17 cellular contexts compared by ENCODE assay signal in the genomic region with DNA sequence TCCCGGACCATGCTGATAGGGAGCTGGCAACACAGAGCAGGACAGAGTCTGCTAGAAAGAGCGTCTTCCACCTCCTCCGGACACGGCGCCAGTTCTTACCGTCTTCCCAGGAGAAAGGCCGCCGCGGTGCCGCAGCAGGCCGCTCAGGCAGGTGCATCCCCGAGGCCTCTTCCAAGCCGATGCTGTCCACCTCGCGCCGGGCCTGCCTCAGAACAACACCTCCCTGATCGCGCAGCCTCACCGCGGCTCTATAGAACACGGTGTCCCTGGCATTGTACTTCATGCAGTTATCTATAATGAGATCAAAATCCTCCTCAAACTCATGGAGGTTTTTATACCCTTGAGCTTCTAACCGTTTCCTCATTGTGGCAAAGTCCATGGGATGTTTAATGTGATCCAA. TPM values are rescaled to one million over a fixed set of nuclear protein-coding genes. Genes with fewer than 3 reads are reported as not detected.
A peak's percentile ranks its signal among the peaks of the same experiment; 100 is the strongest.
DNase-seq lines count a peak whose midpoint lies in the region; ATAC-seq and TF ChIP-seq lines count a peak whose summit lies in the region.
"Had no signal": no experiment of that assay in that cellular context is flagged by ENCODE, and none has a peak within 500 bp of the region (broad histone marks: within the 10 kb centered on the region; RNA-seq: fewer than 3 reads in every experiment).

No MANE protein-coding gene starts in this region.

- H3K27me3 ChIP-seq in gastroesophageal sphincter: no peaks in the 10 kb centered on the region

- ATAC-seq in stimulated activated naive B cell treated with anti-CD40 and anti-IgM and Interleukin-4, amounts not matched to agents 10 μg/mL and 1 μg/mL and 100 μg/mL, for 72 hours (replicated peaks): no peak
- no peak for ATAC-seq in gastroesophageal sphincter
- ATAC-seq: A549; CD8-positive, alpha-beta T cell; HepG2 had no signal

- peak overlapping the region; percentile 24; the same call in 1 of the 2 replicates for H3K27ac ChIP-seq in C4-2B
- H3K27ac ChIP-seq in VCaP: peak overlapping the region; percentile 56
- no peak overlapping the region for H3K27ac ChIP-seq in gastroesophageal sphincter
- H3K27ac ChIP-seq: 22Rv1, A549, GM23248 had no signal

- H3K4me1 Mint-ChIP-seq in nephron progenitor cell: peaks cover 13% of the 10 kb centered on the region
- H3K4me1 Mint-ChIP-seq in stimulated activated naive B cell treated with anti-CD40 and anti-IgM and Interleukin-4, amounts not matched to agents 10 μg/mL and 1 μg/mL and 100 μg/mL, for 72 hours: peaks cover 7 to 17% of the 10 kb centered on the region in 2 donors
- H3K4me1 Mint-ChIP-seq: CD14-positive monocyte, IgD-negative memory B cell had no signal

- peaks cover 49% of the 10 kb centered on the region for H3K36me3 Mint-ChIP-seq in nephron progenitor cell (ENCODE audit: low read depth)
- peaks cover 46 to 53% of the 10 kb centered on the region in 2 donors for H3K36me3 Mint-ChIP-seq in stimulated activated naive B cell treated with anti-CD40 and anti-IgM and Interleukin-4, amounts not matched to agents 10 μg/mL and 1 μg/mL and 100 μg/mL, for 72 hours

- no peak for TF ChIP-seq CTCF in C4-2B (conservative IDR thresholded peaks at IDR 0.05)
- no peak for TF ChIP-seq CTCF in VCaP (conservative IDR thresholded peaks at IDR 0.05)
- no peak for TF ChIP-seq CTCF in nephron progenitor cell (IDR thresholded peaks at IDR 0.05)
- TF ChIP-seq CTCF in gastroesophageal sphincter (IDR thresholded peaks at IDR 0.05): no peak

- TF ChIP-seq POLR2A in gastroesophageal sphincter (IDR thresholded peaks at IDR 0.05): no peak

- H3K27ac Mint-ChIP-seq in nephron progenitor cell: peak overlapping the region; percentile 34
- H3K27ac Mint-ChIP-seq in stimulated activated naive B cell treated with anti-CD40 and anti-IgM and Interleukin-4, amounts not matched to agents 10 μg/mL and 1 μg/mL and 100 μg/mL, for 72 hours: peak overlapping the region; percentile 20
- H3K27ac Mint-ChIP-seq: CD14-positive monocyte; CD8-positive, alpha-beta T cell; IgD-negative memory B cell had no signal

- no peak overlapping the region for H3K4me3 Mint-ChIP-seq in nephron progenitor cell
- no peak overlapping the region for H3K4me3 Mint-ChIP-seq in stimulated activated naive B cell treated with anti-CD40 and anti-IgM and Interleukin-4, amounts not matched to agents 10 μg/mL and 1 μg/mL and 100 μg/mL, for 72 hours
- H3K4me3 Mint-ChIP-seq: CD14-positive monocyte; CD8-positive, alpha-beta T cell; IgD-negative memory B cell had no signal

- peaks cover 0 to 91% of the 10 kb centered on the region in 2 donors for H3K36me3 ChIP-seq in gastroesophageal sphincter

- H3K4me1 ChIP-seq in gastroesophageal sphincter: peaks cover 0 to 55% (median 21%) of the 10 kb centered on the region in 3 donors
- H3K4me1 ChIP-seq: A549, HAP-1 had no signal

- 80 to 92% methylated on average over 1 to 21 of the region's 22 CpGs for WGBS in gastroesophageal sphincter (ENCODE audit: low coverage in 1 of 2), 2 donors

- no peaks in the 10 kb centered on the region for H3K9me3 Mint-ChIP-seq in nephron progenitor cell
- no peaks in the 10 kb centered on the region for H3K9me3 Mint-ChIP-seq in stimulated activated naive B cell treated with anti-CD40 and anti-IgM and Interleukin-4, amounts not matched to agents 10 μg/mL and 1 μg/mL and 100 μg/mL, for 72 hours
- H3K9me3 Mint-ChIP-seq: CD14-positive monocyte; CD8-positive, alpha-beta T cell; IgD-negative memory B cell had no signal

- TF ChIP-seq EP300 in gastroesophageal sphincter (IDR thresholded peaks at IDR 0.05): no peak

- no peaks in the 10 kb centered on the region for H3K27me3 Mint-ChIP-seq in nephron progenitor cell (ENCODE audit: low read depth, poor library complexity)
- H3K27me3 Mint-ChIP-seq in stimulated activated naive B cell treated with anti-CD40 and anti-IgM and Interleukin-4, amounts not matched to agents 10 μg/mL and 1 μg/mL and 100 μg/mL, for 72 hours: no peaks in the 10 kb centered on the region
- H3K27me3 Mint-ChIP-seq: IgD-negative memory B cell had no signal

- DNase-seq in nephron progenitor cell (no peak), DMS79 (lab: John Stamatoyannopoulos, UW) (no peak), NCI-H774 (lab: John Stamatoyannopoulos, UW) (no peak)
- DNase-seq in stimulated activated naive B cell treated with anti-CD40 and anti-IgM and Interleukin-4, amounts not matched to agents 10 μg/mL and 1 μg/mL and 100 μg/mL, for 72 hours: no peak
- DNase-seq: AML-193, Calu3, GM23248 had no signal

- H3K4me3 ChIP-seq in gastroesophageal sphincter: no peak overlapping the region
- H3K4me3 ChIP-seq: A549, GM23248, HAP-1 had no signal

- no peaks in the 10 kb centered on the region for H3K9me3 ChIP-seq in gastroesophageal sphincter
- H3K9me3 ChIP-seq: A549, HAP-1 had no signal

RNA-seq across cellular contexts. Expression of a gene that starts 30.0 kb away (rescaled TPM):
- 10 to 100 TPM; 36.0 to 66.0 (median 45.5) TPM for total RNA-seq in gastroesophageal sphincter

RNA-seq across cellular contexts. Expression of a gene that starts 55.9 kb away (rescaled TPM):
- 10 to 100 TPM in 1 of 4 donors, 1 to 10 TPM in 3; 6.9 to 12.3 (median 7.1) TPM for total RNA-seq in gastroesophageal sphincter

Comparison
In these comparisons a context has a peak if more than half of its experiments do, and no peak if none do; other contexts are left out.
1. H3K27ac ChIP-seq: peak in C4-2B (single experiment) and VCaP (single experiment); none in gastroesophageal sphincter (0 of 4).